Comparison of ENCODE assay signal across 1 cellular context in genomic region chr22:19679476-19680099, GRCh38.
TF ChIP-seq lines count a peak whose summit lies in the region.

No MANE protein-coding gene starts in this region.

TF ChIP-seq in K562, 482 proteins besides CTCF, POLR2A, EP300 and RAD21 (continued from another document and continues in another):
- TF ChIP-seq ZHX1 (conservative IDR thresholded peaks at IDR 0.05; ENCODE audit: low read length) (peak; percentile 77), POLR2H (tag; IDR thresholded peaks at IDR 0.05; ENCODE audit: low read depth) (no peak), MITF (IDR thresholded peaks at IDR 0.05) (0 out of 2 replicates have a peak, but pooled peaks have one; percentile 14), ZNF668 (CRISPR knock-in tag; IDR thresholded peaks at IDR 0.05) (peak; percentile 7; the same call in 1 of the 2 replicates), E2F4 (CRISPR knock-in tag; IDR thresholded peaks at IDR 0.05; ENCODE audit: low read depth) (no peak), TFAP4 (CRISPR knock-in tag; IDR thresholded peaks at IDR 0.05; ENCODE audit: borderline replicate concordance) (peak; percentile 79), TCF7L2 (IDR thresholded peaks at IDR 0.05; ENCODE audit: low read depth, low read length) (no peak), CEBPG (CRISPR knock-in tag; IDR thresholded peaks at IDR 0.05) (no peak; the same call in 1 of the 2 replicates), CEBPG (tag; conservative IDR thresholded peaks at IDR 0.05 in 1 of 2, IDR thresholded peaks at IDR 0.05 in 1 of 2) (no peak), KDM2B (CRISPR knock-in tag; IDR thresholded peaks at IDR 0.05) (peak; percentile 64; the same call in 1 of the 2 replicates), STAT6 (CRISPR knock-in tag; IDR thresholded peaks at IDR 0.05) (0 out of 2 replicates have a peak, but pooled peaks have one; percentile 54), HEY1 (CRISPR knock-in tag; IDR thresholded peaks at IDR 0.05; ENCODE audit: borderline replicate concordance) (no peak), NCOA2 (IDR thresholded peaks at IDR 0.05; ENCODE audit: partially characterized antibody in 2 of 2) (no peak), KLF6 (CRISPR knock-in tag; IDR thresholded peaks at IDR 0.05; ENCODE audit: borderline replicate concordance) (peak; percentile 35; the same call in 1 of the 2 replicates), YY1 (IDR thresholded peaks at IDR 0.05; ENCODE audit: borderline replicate concordance in 1 of 3, control insufficient read depth in 1 of 3, extremely low read depth in 1 of 3, insufficient read depth in 3 of 3, insufficient read length in 1 of 3, insufficient replicate concordance in 2 of 3, low read depth in 1 of 3, low read length in 2 of 3) (peak in 2 of 3 experiments; percentile 8 to 51), ZNF280B (CRISPR knock-in tag; IDR thresholded peaks at IDR 0.05) (no peak), MAFG (tag; conservative IDR thresholded peaks at IDR 0.05) (no peak), ZNF347 (CRISPR knock-in tag; IDR thresholded peaks at IDR 0.05; ENCODE audit: low read depth) (no peak), BRD4 (IDR thresholded peaks at IDR 0.05) (peak; percentile 88; the same call in 1 of the 2 replicates), FOXA3 (CRISPR knock-in tag; conservative IDR thresholded peaks at IDR 0.05 in 1 of 2, IDR thresholded peaks at IDR 0.05 in 1 of 2) (no peak), ELF1 (tag; IDR thresholded peaks at IDR 0.05) (no peak), ZNF184 (CRISPR knock-in tag; IDR thresholded peaks at IDR 0.05) (no peak), SREBF1 (IDR thresholded peaks at IDR 0.05; ENCODE audit: borderline replicate concordance, low read depth, low read length) (no peak), RBM14 (IDR thresholded peaks at IDR 0.05; ENCODE audit: borderline replicate concordance, insufficient read depth, low read depth, low read length) (no peak), RBM22 (IDR thresholded peaks at IDR 0.05; ENCODE audit: low read depth, low read length, poor library complexity, severe bottlenecking) (no peak), ETV5 (CRISPR knock-in tag; IDR thresholded peaks at IDR 0.05; ENCODE audit: low read depth) (no peak), RBM17 (IDR thresholded peaks at IDR 0.05; ENCODE audit: borderline replicate concordance, low read depth, low read length) (no peak), SNRNP70 (optimal IDR thresholded peaks at IDR 0.05; ENCODE audit: low read depth, low read length) (peak; percentile 16), DMBX1 (CRISPR knock-in tag; IDR thresholded peaks at IDR 0.05; ENCODE audit: borderline replicate concordance) (peak; percentile 58; the same call in 1 of the 2 replicates), PHF20 (IDR thresholded peaks at IDR 0.05; ENCODE audit: partially characterized antibody) (no peak), MXI1 (IDR thresholded peaks at IDR 0.05; ENCODE audit: low read depth, low read length) (no peak), NR1H2 (CRISPR knock-in tag; IDR thresholded peaks at IDR 0.05) (no peak), SMARCE1 (IDR thresholded peaks at IDR 0.05) (no peak), CBX5 (IDR thresholded peaks at IDR 0.05; ENCODE audit: borderline replicate concordance, low read depth) (no peak; the same call in 1 of the 2 replicates), GTF3C2 (IDR thresholded peaks at IDR 0.05; ENCODE audit: borderline replicate concordance, extremely low read depth, insufficient read length) (no peak), LEF1 (IDR thresholded peaks at IDR 0.05) (no peak), NR3C1 (CRISPR knock-in tag; IDR thresholded peaks at IDR 0.05) (no peak), JUNB (CRISPR knock-in tag; conservative IDR thresholded peaks at IDR 0.05) (0 out of 2 replicates have a peak, but pooled peaks have one; percentile 21), EP400 (IDR thresholded peaks at IDR 0.05) (no peak; the same call in 1 of the 2 replicates), RAD51 (IDR thresholded peaks at IDR 0.05; ENCODE audit: borderline replicate concordance, low read depth) (no peak), GTF2A2 (tag; IDR thresholded peaks at IDR 0.05) (peak; percentile 46; the same call in 1 of the 2 replicates), SIRT6 (IDR thresholded peaks at IDR 0.05; ENCODE audit: low read depth, low read length) (no peak), POLR2AphosphoS2 (IDR thresholded peaks at IDR 0.05; ENCODE audit: low read length) (no peak), ZNF57 (CRISPR knock-in tag; IDR thresholded peaks at IDR 0.05) (0 out of 2 replicates have a peak, but pooled peaks have one; percentile 16), ELK1 (CRISPR knock-in tag; IDR thresholded peaks at IDR 0.05) (no peak), MLX (CRISPR knock-in tag; conservative IDR thresholded peaks at IDR 0.05) (peak in 1 of 2 experiments; percentile 41; a peak in 1 of 4 replicates), HNRNPUL1 (IDR thresholded peaks at IDR 0.05; ENCODE audit: low read length) (no peak), NUFIP1 (IDR thresholded peaks at IDR 0.05; ENCODE audit: partially characterized antibody) (peak; percentile 17), RBM15 (IDR thresholded peaks at IDR 0.05; ENCODE audit: insufficient read depth, low read length) (no peak), ZNF311 (CRISPR knock-in tag; IDR thresholded peaks at IDR 0.05) (no peak), HMG20A (CRISPR knock-in tag; conservative IDR thresholded peaks at IDR 0.05) (no peak), HINFP (tag; conservative IDR thresholded peaks at IDR 0.05; ENCODE audit: low read depth) (no peak), ZNF212 (CRISPR knock-in tag; IDR thresholded peaks at IDR 0.05) (no peak)
